Comparison of ENCODE assay signal across 1 cellular context in the genomic region with DNA sequence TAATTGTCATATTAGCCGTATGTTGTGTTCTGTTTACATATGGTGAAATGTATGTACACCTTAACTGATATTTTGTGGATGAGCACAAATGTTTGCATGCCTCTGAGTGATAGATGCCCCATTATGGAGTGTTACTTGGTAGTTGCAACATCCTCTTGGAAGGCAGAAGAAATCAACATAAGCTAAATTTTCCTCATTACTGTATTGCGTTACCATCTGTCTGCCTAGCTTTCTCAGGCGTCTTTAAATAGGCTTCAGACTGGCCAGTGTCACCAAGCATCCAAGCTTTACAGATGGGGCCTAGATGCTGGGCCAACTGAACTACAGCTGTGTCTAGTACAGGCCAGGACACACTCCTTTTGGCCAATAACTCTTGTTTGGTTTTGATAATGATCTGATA.
TF ChIP-seq lines count a peak whose summit lies in the region.

No MANE protein-coding gene starts in this region.

TF ChIP-seq in K562, 482 proteins besides CTCF, POLR2A, EP300 and RAD21 (continued from another document):
- TF ChIP-seq SRSF9 (IDR thresholded peaks at IDR 0.05; ENCODE audit: borderline replicate concordance, low read depth, low read length), result no peak
- peak; percentile 93 for TF ChIP-seq CEBPB (tag; IDR thresholded peaks at IDR 0.05)
- TF ChIP-seq RAD51 (IDR thresholded peaks at IDR 0.05; ENCODE audit: borderline replicate concordance, low read depth), result no peak
- TF ChIP-seq SRSF3 (IDR thresholded peaks at IDR 0.05; ENCODE audit: insufficient read depth, low read length), result no peak
- no peak for TF ChIP-seq POLR2AphosphoS2 (IDR thresholded peaks at IDR 0.05; ENCODE audit: low read length)
- peak; percentile 86 for TF ChIP-seq ATF3 (IDR thresholded peaks at IDR 0.05)
- no peak for TF ChIP-seq ATF3 (CRISPR knock-in tag; conservative IDR thresholded peaks at IDR 0.05)
- no peak for TF ChIP-seq CREB5 (CRISPR knock-in tag; IDR thresholded peaks at IDR 0.05)
- no peak for TF ChIP-seq TCF15 (CRISPR knock-in tag; IDR thresholded peaks at IDR 0.05)
- TF ChIP-seq CEBPG (CRISPR knock-in tag; IDR thresholded peaks at IDR 0.05), result peak; percentile 30; the same call in 1 of the 2 replicates
- TF ChIP-seq CEBPG (tag; conservative IDR thresholded peaks at IDR 0.05 in 1 of 2, IDR thresholded peaks at IDR 0.05 in 1 of 2), result peak; percentile 90 to 95
- peak; percentile 48 for TF ChIP-seq MEIS2 (IDR thresholded peaks at IDR 0.05; ENCODE audit: partially characterized antibody)
TF ChIP-seq in K562: peak in this region for 4.
